Comparison of ENCODE assay signal across 39 cellular contexts in genomic region chr6:153081914-153082313, GRCh38. TPM values are rescaled to one million over a fixed set of nuclear protein-coding genes. Genes with fewer than 3 reads are reported as not detected.
"Had no signal": no experiment of that assay in that cellular context is flagged by ENCODE, and none has a peak within 500 bp of the region (broad histone marks: within the 10 kb centered on the region; RNA-seq: fewer than 3 reads in every experiment).

No MANE protein-coding gene starts in this region.

- H3K36me3 ChIP-seq: adrenal gland, cardiac muscle cell had no signal

- FAIRE-seq: bronchial epithelial cell, TTC549 had no signal

- H3K4me3 ChIP-seq: adrenal gland, cardiac muscle cell had no signal

- H3K27ac ChIP-seq: adrenal gland, cardiac muscle cell, VCaP had no signal

- H3K9me3 ChIP-seq: adrenal gland had no signal

- H3K36me3 Mint-ChIP-seq: activated CD4-positive, alpha-beta memory T cell treated with anti-CD3 and anti-CD28 coated beads for 36 hours; activated naive CD4-positive, alpha-beta T cell treated with anti-CD3 and anti-CD28 coated beads, Interleukin-2, amount 50 U/mL, for 72 hours; activated naive CD8-positive, alpha-beta T cell treated with anti-CD3 and anti-CD28 coated beads for 36 hours had no signal

- H3K4me3 Mint-ChIP-seq: activated B cell treated with CpG ODN at 0.5 μM for 24 hours; activated CD4-positive, alpha-beta memory T cell treated with anti-CD3 and anti-CD28 coated beads for 36 hours; activated CD4-positive, alpha-beta T cell treated with anti-CD3 and anti-CD28 coated beads, Interleukin-2, amount 10 ng/mL, durations not matched to agents 24 days and 14 days; activated CD8-positive, alpha-beta T cell treated with anti-CD3 and anti-CD28 coated beads for 36 hours; activated naive CD4-positive, alpha-beta T cell treated with anti-CD3 and anti-CD28 coated beads for 36 hours; activated naive CD8-positive, alpha-beta T cell treated with anti-CD3 and anti-CD28 coated beads for 36 hours; activated T-cell treated with anti-CD3 and anti-CD28 coated beads, Interleukin-2, amount 50 U/mL, for 4 hours; activated T-cell treated with anti-CD3 and anti-CD28 coated beads, Interleukin-2, amount 50 U/mL, for 72 hours; activated T-helper 1 cell treated with anti-CD3 and anti-CD28 coated beads, Interleukin-12 subunit alpha, Interleukin-12 subunit beta, Interleukin-2, Interleukin-4 antibody, amounts not matched to agents 30 ng/mL and 10 ng/mL and 1 ng/mL, durations not matched to agents 14 hours and 24 hours and 36 hours; activated T-helper 17 cell treated with anti-CD3 and anti-CD28 coated beads, Interleukin-2, amount 50 U/mL, for 72 hours; brain; central memory CD8-positive, alpha-beta T cell; T-helper 1 cell treated with Interleukin-12 subunit alpha and Interleukin-12 subunit beta and Interleukin-4 antibody, amounts not matched to agents 30 μg/mL and 1 μg/mL, for 36 hours; T-helper 2 cell treated with Interferon-gamma antibody and Interleukin-4, amounts not matched to agents 5 μg/mL and 100 μg/mL, for 36 hours had no signal

- H3K27me3 ChIP-seq: adrenal gland, cardiac muscle cell had no signal

- H3K27me3 Mint-ChIP-seq: activated CD4-positive, alpha-beta T cell treated with anti-CD3 and anti-CD28 coated beads, Interleukin-2, amount 10 ng/mL, durations not matched to agents 24 days and 14 days; brain had no signal

- ATAC-seq: activated CD8-positive, alpha-beta T cell treated with anti-CD3 and anti-CD28 coated beads for 36 hours; activated naive CD4-positive, alpha-beta T cell treated with anti-CD3 and anti-CD28 coated beads, Interleukin-2, amount 50 U/mL, for 72 hours; activated T-cell treated with anti-CD3 and anti-CD28 coated beads, Interleukin-2, amount 50 U/mL, for 4 hours; activated T-cell treated with anti-CD3 and anti-CD28 coated beads, Interleukin-2, amount 50 U/mL, for 72 hours; activated T-helper 17 cell treated with anti-CD3 and anti-CD28 coated beads, Interleukin-2, amount 50 U/mL, for 72 hours had no signal

- H3K4me1 ChIP-seq: adrenal gland had no signal

- H3K9me3 Mint-ChIP-seq: activated B cell treated with CpG ODN at 0.5 μM for 24 hours; activated CD4-positive, alpha-beta memory T cell treated with anti-CD3 and anti-CD28 coated beads for 36 hours; activated CD4-positive, alpha-beta T cell treated with anti-CD3 and anti-CD28 coated beads, Interleukin-2, amount 10 ng/mL, durations not matched to agents 24 days and 14 days; activated CD8-positive, alpha-beta T cell treated with anti-CD3 and anti-CD28 coated beads for 36 hours; activated naive CD4-positive, alpha-beta T cell treated with anti-CD3 and anti-CD28 coated beads for 36 hours; activated naive CD4-positive, alpha-beta T cell treated with anti-CD3 and anti-CD28 coated beads, Interleukin-2, amount 50 U/mL, for 72 hours; activated naive CD8-positive, alpha-beta T cell treated with anti-CD3 and anti-CD28 coated beads for 36 hours; activated T-cell treated with anti-CD3 and anti-CD28 coated beads, Interleukin-2, amount 50 U/mL, for 4 hours; activated T-cell treated with anti-CD3 and anti-CD28 coated beads, Interleukin-2, amount 50 U/mL, for 72 hours; activated T-helper 1 cell treated with anti-CD3 and anti-CD28 coated beads, Interleukin-12 subunit alpha, Interleukin-12 subunit beta, Interleukin-2, Interleukin-4 antibody, amounts not matched to agents 30 ng/mL and 10 ng/mL and 1 ng/mL, durations not matched to agents 14 hours and 24 hours and 36 hours; activated T-helper 17 cell treated with anti-CD3 and anti-CD28 coated beads, Interleukin-2, amount 50 U/mL, for 72 hours; central memory CD8-positive, alpha-beta T cell; T-helper 1 cell treated with Interleukin-12 subunit alpha and Interleukin-12 subunit beta and Interleukin-4 antibody, amounts not matched to agents 30 μg/mL and 1 μg/mL, for 36 hours; T-helper 2 cell treated with Interferon-gamma antibody and Interleukin-4, amounts not matched to agents 5 μg/mL and 100 μg/mL, for 36 hours had no signal

- H3K4me1 Mint-ChIP-seq: activated B cell treated with CpG ODN at 0.5 μM for 24 hours; activated CD4-positive, alpha-beta T cell treated with anti-CD3 and anti-CD28 coated beads, Interleukin-2, amount 10 ng/mL, durations not matched to agents 24 days and 14 days; activated naive CD8-positive, alpha-beta T cell treated with anti-CD3 and anti-CD28 coated beads for 36 hours; activated T-helper 17 cell treated with anti-CD3 and anti-CD28 coated beads, Interleukin-2, amount 50 U/mL, for 72 hours; brain; central memory CD8-positive, alpha-beta T cell had no signal

- H3K27ac Mint-ChIP-seq: activated B cell treated with CpG ODN at 0.5 μM for 24 hours; activated CD4-positive, alpha-beta memory T cell treated with anti-CD3 and anti-CD28 coated beads for 36 hours; activated CD4-positive, alpha-beta T cell treated with anti-CD3 and anti-CD28 coated beads, Interleukin-2, amount 10 ng/mL, durations not matched to agents 24 days and 14 days; activated CD8-positive, alpha-beta T cell treated with anti-CD3 and anti-CD28 coated beads for 36 hours; activated naive CD4-positive, alpha-beta T cell treated with anti-CD3 and anti-CD28 coated beads for 36 hours; activated naive CD4-positive, alpha-beta T cell treated with anti-CD3 and anti-CD28 coated beads, Interleukin-2, amount 50 U/mL, for 72 hours; activated naive CD8-positive, alpha-beta T cell treated with anti-CD3 and anti-CD28 coated beads for 36 hours; activated T-cell treated with anti-CD3 and anti-CD28 coated beads, Interleukin-2, amount 50 U/mL, for 72 hours; activated T-helper 1 cell treated with anti-CD3 and anti-CD28 coated beads, Interleukin-12 subunit alpha, Interleukin-12 subunit beta, Interleukin-2, Interleukin-4 antibody, amounts not matched to agents 30 ng/mL and 10 ng/mL and 1 ng/mL, durations not matched to agents 14 hours and 24 hours and 36 hours; activated T-helper 17 cell treated with anti-CD3 and anti-CD28 coated beads, Interleukin-2, amount 50 U/mL, for 72 hours; brain; T-helper 1 cell treated with Interleukin-12 subunit alpha and Interleukin-12 subunit beta and Interleukin-4 antibody, amounts not matched to agents 30 μg/mL and 1 μg/mL, for 36 hours; T-helper 2 cell treated with Interferon-gamma antibody and Interleukin-4, amounts not matched to agents 5 μg/mL and 100 μg/mL, for 36 hours had no signal

- DNase-seq: activated B cell treated with CpG ODN at 0.5 μM for 24 hours; activated CD4-positive, alpha-beta memory T cell treated with anti-CD3 and anti-CD28 coated beads for 36 hours; activated CD4-positive, alpha-beta T cell treated with anti-CD3 and anti-CD28 coated beads for 4 hours; activated CD4-positive, alpha-beta T cell treated with anti-CD3 and anti-CD28 coated beads, Interleukin-2, amount 10 ng/mL, durations not matched to agents 24 days and 14 days; activated CD4-positive, alpha-beta T cell treated with anti-CD3 and anti-CD28 coated beads, Interleukin-2, amount 50 U/mL, for 1 hour; activated CD4-positive, alpha-beta T cell treated with anti-CD3 and anti-CD28 coated beads, Interleukin-2, amount 50 U/mL, for 4 hours; activated CD4-positive, CD25-positive, alpha-beta regulatory T cell treated with anti-CD3 and anti-CD28 coated beads, Interleukin-2, amount 50 U/mL, for 72 hours; activated CD8-positive, alpha-beta memory T cell treated with anti-CD3 and anti-CD28 coated beads, Interleukin-2, amount 50 U/mL, for 4 hours; activated CD8-positive, alpha-beta T cell treated with anti-CD3 and anti-CD28 coated beads for 36 hours; activated effector memory CD4-positive, alpha-beta T cell treated with anti-CD3 and anti-CD28 coated beads, Interleukin-2, amount 50 U/mL, for 16 hours; activated gamma-delta T cell treated with Interleukin-2 at 50 U/mL for 16 hours; activated naive CD4-positive, alpha-beta T cell; activated naive CD4-positive, alpha-beta T cell treated with anti-CD3 and anti-CD28 coated beads for 36 hours; activated naive CD4-positive, alpha-beta T cell treated with anti-CD3 and anti-CD28 coated beads, Interleukin-2, amount 50 U/mL, for 16 hours; activated naive CD8-positive, alpha-beta T cell treated with anti-CD3 and anti-CD28 coated beads for 36 hours; activated T-cell treated with anti-CD3 and anti-CD28 coated beads for 4 hours; activated T-cell treated with anti-CD3 and anti-CD28 coated beads, Interleukin-2, amount 50 U/mL, for 1 hour; activated T-cell treated with anti-CD3 and anti-CD28 coated beads, Interleukin-2, amount 50 U/mL, for 4 hours; activated T-cell treated with anti-CD3 and anti-CD28 coated beads, Interleukin-2, amount 50 U/mL, for 72 hours; adrenal gland; amniotic stem cell; aorta; caudate nucleus; cerebellar nuclear complex; T-helper 1 cell; T-helper 2 cell; T-helper 9 cell had no signal

RNA-seq across cellular contexts. Expression of gene RGS17, which starts 49.2 kb away (rescaled TPM):
- total RNA-seq: activated B cell treated with CpG ODN at 0.5 μM for 24 hours; activated CD4-positive, alpha-beta memory T cell treated with anti-CD3 and anti-CD28 coated beads for 36 hours; activated CD4-positive, alpha-beta T cell treated with anti-CD3 and anti-CD28 coated beads, Interleukin-2, amount 10 ng/mL, durations not matched to agents 24 days and 14 days; activated CD8-positive, alpha-beta memory T cell treated with anti-CD3 and anti-CD28 coated beads for 36 hours; activated CD8-positive, alpha-beta T cell treated with anti-CD3 and anti-CD28 coated beads for 36 hours; activated naive CD4-positive, alpha-beta T cell treated with anti-CD3 and anti-CD28 coated beads for 36 hours; activated naive CD4-positive, alpha-beta T cell treated with anti-CD3 and anti-CD28 coated beads, Interleukin-2, amount 50 U/mL, for 72 hours; activated naive CD8-positive, alpha-beta T cell treated with anti-CD3 and anti-CD28 coated beads for 36 hours; activated T-cell treated with anti-CD3 and anti-CD28 coated beads, Interleukin-2, amount 50 U/mL, for 4 hours; activated T-cell treated with anti-CD3 and anti-CD28 coated beads, Interleukin-2, amount 50 U/mL, for 72 hours; activated T-helper 1 cell treated with anti-CD3 and anti-CD28 coated beads, Interleukin-12 subunit alpha, Interleukin-12 subunit beta, Interleukin-2, Interleukin-4 antibody, amounts not matched to agents 30 ng/mL and 10 ng/mL and 1 ng/mL, durations not matched to agents 14 hours and 24 hours and 36 hours had no signal
